In the genomic region with DNA sequence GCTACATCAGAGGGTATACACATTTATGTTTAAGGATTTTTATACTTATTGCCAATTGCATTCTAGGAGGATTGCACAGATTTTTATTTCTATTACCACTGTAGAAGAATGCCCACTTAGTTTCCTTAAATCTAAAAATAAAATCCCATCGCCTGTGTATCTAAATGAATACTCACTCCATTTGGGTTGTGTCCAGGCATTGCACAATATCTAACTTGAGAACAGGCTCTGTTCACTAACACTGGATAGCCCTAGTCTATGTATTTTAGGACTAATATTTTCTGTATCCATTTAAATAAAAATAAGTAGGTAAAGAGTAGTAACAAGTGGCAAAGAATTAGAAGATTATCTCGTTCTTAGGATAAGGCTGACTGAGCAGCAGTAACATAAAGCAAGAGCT, we compare ENCODE assay signal across 9 cellular contexts. TPM values are rescaled to one million over a fixed set of nuclear protein-coding genes. Genes with fewer than 3 reads are reported as not detected.
DNase-seq lines count a peak whose midpoint lies in the region; ATAC-seq and TF ChIP-seq lines count a peak whose summit lies in the region.
"Had no signal": no experiment of that assay in that cellular context is flagged by ENCODE, and none has a peak within 500 bp of the region (broad histone marks: within the 10 kb centered on the region; RNA-seq: fewer than 3 reads in every experiment).

No MANE protein-coding gene starts in this region.

- no peaks in the 10 kb centered on the region for H3K79me2 ChIP-seq in Karpas-422 (ENCODE audit: low read length)

- no peak overlapping the region for H3K4me3 Mint-ChIP-seq in activated T-cell treated with anti-CD3 and anti-CD28 coated beads, Interleukin-2, amount 50 U/mL, for 72 hours

- TF ChIP-seq CTCF in breast epithelium (IDR thresholded peaks at IDR 0.05): no peak

- no peak for ATAC-seq in GM18517 (IDR thresholded peaks at IDR 0.05; ENCODE audit: unreplicated experiment)
- ATAC-seq in activated T-cell treated with anti-CD3 and anti-CD28 coated beads, Interleukin-2, amount 50 U/mL, for 72 hours (replicated peaks in 1 of 2): no peak

- peaks cover 14% of the 10 kb centered on the region for H3K4me1 ChIP-seq in Karpas-422 (ENCODE audit: low read length)
- H3K4me1 ChIP-seq in breast epithelium: peaks cover 0 to 14% of the 10 kb centered on the region in 2 donors

- H4K20me1 ChIP-seq in Karpas-422 (ENCODE audit: insufficient read depth, low read depth, low read length): no peaks in the 10 kb centered on the region

- H3K9me3 Mint-ChIP-seq in activated T-cell treated with anti-CD3 and anti-CD28 coated beads, Interleukin-2, amount 50 U/mL, for 72 hours: no peaks in the 10 kb centered on the region

- no peaks in the 10 kb centered on the region for H3K9me2 ChIP-seq in Karpas-422 (replicated peaks; ENCODE audit: insufficient read depth, low read length)

- H3K36me3 ChIP-seq in Karpas-422 (ENCODE audit: insufficient read depth, low read length) (no peaks in the 10 kb centered on the region), breast epithelium (no peaks in the 10 kb centered on the region)

- no peak for TF ChIP-seq POLR2A in breast epithelium (IDR thresholded peaks at IDR 0.05)

- no peak overlapping the region for H3K27ac Mint-ChIP-seq in activated T-cell treated with anti-CD3 and anti-CD28 coated beads, Interleukin-2, amount 50 U/mL, for 72 hours

- H3K27ac ChIP-seq in Karpas-422 (ENCODE audit: low read length): no peak overlapping the region
- H3K27ac ChIP-seq in breast epithelium: peak overlapping the region; percentile 88 to 89
- H3K27ac ChIP-seq in layer of hippocampus (ENCODE audit: low read depth, low read length): peak overlapping the region; percentile 83
- peak overlapping the region; percentile 9 for H3K27ac ChIP-seq in substantia nigra (ENCODE audit: low read depth, low read length, poor library complexity, severe bottlenecking)

- intact Hi-C loops in breast epithelium (cut with DNase I; ENCODE audit: low total_unique reads): loop anchor here (5.0 kb wide), 1 partner anchor 64 kb away; no protein-coding TSS in a partner anchor

- no peak overlapping the region for H3K4me2 ChIP-seq in Karpas-422 (ENCODE audit: low read depth, low read length, poor library complexity, severe bottlenecking)

- H3K4me1 Mint-ChIP-seq in activated T-cell treated with anti-CD3 and anti-CD28 coated beads, Interleukin-2, amount 50 U/mL, for 72 hours (ENCODE audit: low read depth): peaks cover 13% of the 10 kb centered on the region

- no peak for DNase-seq in Karpas-422
- DNase-seq in breast epithelium (ENCODE audit: low spot score in 2 of 2): no peak
- DNase-seq in substantia nigra (lab: John Stamatoyannopoulos, UW): peak in 2 of 49 donors; percentile 28 to 31
- no peak for DNase-seq in OCI-M2 (lab: John Stamatoyannopoulos, UW; ENCODE audit: unreplicated experiment)
- DNase-seq in activated T-cell treated with anti-CD3 and anti-CD28 coated beads, Interleukin-2, amount 50 U/mL, for 72 hours: no peak
- DNase-seq in iPS-NIHi7 (ENCODE audit: extremely low spot score): no peak
- DNase-seq: NCI-H748 treated with DMSO at 0.1 percent for 48 hours had no signal

- H3K27me3 Mint-ChIP-seq in activated T-cell treated with anti-CD3 and anti-CD28 coated beads, Interleukin-2, amount 50 U/mL, for 72 hours (ENCODE audit: low read depth): peaks cover 6% of the 10 kb centered on the region

- 0 out of 2 replicates have a peak overlapping the region, but pooled peaks have one; percentile 24 for H2AFZ ChIP-seq in Karpas-422 (ENCODE audit: low read length)

- H3K9ac ChIP-seq in Karpas-422 (ENCODE audit: low read length): no peak overlapping the region

- H3K4me3 ChIP-seq in Karpas-422 (ENCODE audit: low read length): no peak overlapping the region
- H3K4me3 ChIP-seq in breast epithelium: peak overlapping the region; percentile 6 to 21 (median 6)

- H3K9me3 ChIP-seq in Karpas-422 (ENCODE audit: low read length) (no peaks in the 10 kb centered on the region), breast epithelium (no peaks in the 10 kb centered on the region)

- no peaks in the 10 kb centered on the region for H3K36me3 Mint-ChIP-seq in activated T-cell treated with anti-CD3 and anti-CD28 coated beads, Interleukin-2, amount 50 U/mL, for 72 hours (ENCODE audit: insufficient read depth in 2 of 2)

- H3K27me3 ChIP-seq in Karpas-422 (ENCODE audit: low read length) (no peaks in the 10 kb centered on the region), breast epithelium (no peaks in the 10 kb centered on the region), layer of hippocampus (ENCODE audit: control insufficient read depth, insufficient read depth, low read length) (no peaks in the 10 kb centered on the region)

RNA-seq across cellular contexts. Expression of a gene that starts 4.1 kb away (rescaled TPM):
- total RNA-seq in Karpas-422 (2014; rRNA removed; shearing (Covaris generic); ENCODE audit: low replicate concordance): not detected in 2 replicates
- total RNA-seq in breast epithelium: 10 to 100 TPM in 2 of 3 donors, 1 to 10 TPM in 1; 7.5 to 40.5 (median 19.0) TPM
- not detected for total RNA-seq in activated T-cell treated with anti-CD3 and anti-CD28 coated beads, Interleukin-2, amount 50 U/mL, for 72 hours

RNA-seq across cellular contexts. Expression of a gene that starts 10.3 kb away (rescaled TPM):
- not detected in 2 replicates for total RNA-seq in Karpas-422 (2014; rRNA removed; shearing (Covaris generic); ENCODE audit: low replicate concordance)
- 1 to 10 TPM in 2 of 3 donors, under 1 TPM in 1; 0.98 to 2.1 (median 1.2) TPM for total RNA-seq in breast epithelium
- under 1 TPM in 1 of 2 donors, not detected in 1; 0.19 TPM for total RNA-seq in activated T-cell treated with anti-CD3 and anti-CD28 coated beads, Interleukin-2, amount 50 U/mL, for 72 hours

RNA-seq across cellular contexts. Expression of a gene that starts 11.2 kb away (rescaled TPM):
- total RNA-seq in Karpas-422 (2014; rRNA removed; shearing (Covaris generic); ENCODE audit: low replicate concordance): not detected in 2 replicates
- 100 to 1,000 TPM; 132 to 299 (median 271) TPM for total RNA-seq in breast epithelium
- total RNA-seq in activated T-cell treated with anti-CD3 and anti-CD28 coated beads, Interleukin-2, amount 50 U/mL, for 72 hours: not detected

RNA-seq across cellular contexts. Expression of a gene that starts 14.3 kb away (rescaled TPM):
- 2.0 and 2.8 TPM in 2 replicates for total RNA-seq in Karpas-422 (2014; rRNA removed; shearing (Covaris generic); ENCODE audit: low replicate concordance)
- total RNA-seq in breast epithelium: 10 to 100 TPM; 38.9 to 53.9 (median 45.2) TPM
- 10 to 100 TPM; 14.8 to 24.7 TPM for total RNA-seq in activated T-cell treated with anti-CD3 and anti-CD28 coated beads, Interleukin-2, amount 50 U/mL, for 72 hours

RNA-seq across cellular contexts. Expression of a gene that starts 43.5 kb away (rescaled TPM):
- total RNA-seq in Karpas-422 (2014; rRNA removed; shearing (Covaris generic); ENCODE audit: low replicate concordance): 31.5 and 40.7 TPM in 2 replicates
- 10 to 100 TPM; 29.6 to 35.1 (median 31.2) TPM for total RNA-seq in breast epithelium
- 10 to 100 TPM; 24.9 to 32.6 TPM for total RNA-seq in activated T-cell treated with anti-CD3 and anti-CD28 coated beads, Interleukin-2, amount 50 U/mL, for 72 hours

Comparison
In these comparisons a context has a peak if more than half of its experiments do, and no peak if none do; other contexts are left out.
1. RNA of a gene that starts 11.2 kb away (total RNA-seq): 132 to 299 TPM in breast epithelium; not detected in Karpas-422 and not detected in activated T-cell treated with anti-CD3 and anti-CD28 coated beads, Interleukin-2, amount 50 U/mL, for 72 hours; every median in the first group is over 100 times any median in the second.